Comparison of ENCODE assay signal across 16 cellular contexts in the genomic region with DNA sequence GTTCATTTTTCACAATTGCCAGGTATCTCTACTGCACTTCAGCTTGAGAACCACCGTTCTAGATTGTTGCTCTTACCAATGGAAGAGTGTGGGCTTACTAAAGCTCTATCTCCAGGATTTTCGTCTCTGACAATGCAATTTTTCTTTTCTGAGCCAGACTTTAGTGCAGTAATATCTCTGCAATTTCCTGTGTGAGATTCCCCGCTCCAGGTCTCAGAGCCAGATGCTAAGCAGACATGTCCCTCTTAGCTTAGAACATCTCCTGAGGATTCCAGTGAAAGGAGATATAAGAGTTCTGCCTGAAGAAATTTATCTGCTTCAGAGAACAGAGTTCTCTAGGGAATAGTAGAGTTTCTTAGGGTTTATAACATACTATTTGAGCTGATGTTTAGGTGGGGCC.
DNase-seq lines count a peak whose midpoint lies in the region; TF ChIP-seq lines count a peak whose summit lies in the region.
"Had no signal": no experiment of that assay in that cellular context is flagged by ENCODE, and none has a peak within 500 bp of the region (broad histone marks: within the 10 kb centered on the region; RNA-seq: fewer than 3 reads in every experiment).

No MANE protein-coding gene starts in this region.

- H3K79me2 ChIP-seq in SK-N-SH (ENCODE audit: insufficient read depth) = peaks cover 63% of the 10 kb centered on the region; the same call in 1 of the 2 replicates

- no peak for TF ChIP-seq RAD21 in SK-N-SH (IDR thresholded peaks at IDR 0.05; ENCODE audit: low read length)

- H3K4me1 ChIP-seq in SK-N-SH (ENCODE audit: control insufficient read depth in 1 of 2, insufficient read depth in 2 of 2, low read depth in 1 of 2, low read length in 1 of 2) (peaks cover 5 to 37% of the 10 kb centered on the region in 2 experiments; a peak in 3 of 4 replicates), breast epithelium (no peaks in the 10 kb centered on the region)
- H3K4me1 ChIP-seq in CD4-positive, alpha-beta memory T cell (ENCODE audit: insufficient read depth, low read length) = no peaks in the 10 kb centered on the region
- H3K4me1 ChIP-seq: SJSA1 had no signal

- POLR2A ChIA-PET in SK-N-SH (lab: Yijun Ruan, JAX) = interaction anchor here (0.7 kb wide), 1 partner anchor 215 kb away, joined by 3 read pairs; no protein-coding TSS in a partner anchor
- POLR2A ChIA-PET in CD4-positive, alpha-beta memory T cell (lab: Charles Lee; ENCODE audit: partially characterized antibody) = no interaction called here

- no peaks in the 10 kb centered on the region for H3K27me3 Mint-ChIP-seq in chondrocyte (ENCODE audit: low read depth)
- H3K27me3 Mint-ChIP-seq in CD4-positive, alpha-beta memory T cell = no peaks in the 10 kb centered on the region

- peaks cover 17% of the 10 kb centered on the region for H3K36me3 Mint-ChIP-seq in chondrocyte (ENCODE audit: low read depth)
- H3K36me3 Mint-ChIP-seq in CD4-positive, alpha-beta memory T cell = peaks cover 45 to 55% of the 10 kb centered on the region in 2 donors

- peaks cover 16% of the 10 kb centered on the region for H3K4me1 Mint-ChIP-seq in chondrocyte (ENCODE audit: low read depth)
- peaks cover 5 to 17% (median 6%) of the 10 kb centered on the region in 4 donors for H3K4me1 Mint-ChIP-seq in CD4-positive, alpha-beta memory T cell

- no peak for TF ChIP-seq POLR2A in breast epithelium (IDR thresholded peaks at IDR 0.05)

- peak overlapping the region in 1 of 2 experiments; percentile 76; a peak in 2 of 4 replicates for H3K27ac ChIP-seq in SK-N-SH (ENCODE audit: low read depth in 2 of 2, low read length in 1 of 2)
- H3K27ac ChIP-seq in breast epithelium = no peak overlapping the region
- H3K27ac ChIP-seq in CD4-positive, alpha-beta memory T cell (ENCODE audit: low read depth, low read length) = no peak overlapping the region
- H3K27ac ChIP-seq: SJSA1 had no signal

- intact Hi-C loops in breast epithelium (cut with DNase I; ENCODE audit: low total_unique reads) = no loop called here
- intact Hi-C loops in CD4-positive, alpha-beta memory T cell (cut with micrococcal nuclease) = no loop called here

- no peak overlapping the region for H3K4me3 Mint-ChIP-seq in chondrocyte (ENCODE audit: unreplicated experiment)
- H3K4me3 Mint-ChIP-seq in CD4-positive, alpha-beta memory T cell = peak overlapping the region in 1 of 8 donors; percentile 12

- no peak for TF ChIP-seq CTCF in SK-N-SH (IDR thresholded peaks at IDR 0.05)
- no peak for TF ChIP-seq CTCF in chondrocyte (IDR thresholded peaks at IDR 0.05)
- TF ChIP-seq CTCF in breast epithelium (IDR thresholded peaks at IDR 0.05) = no peak

- no peak for TF ChIP-seq EP300 in SK-N-SH (IDR thresholded peaks at IDR 0.05; ENCODE audit: borderline replicate concordance in 1 of 2, low read depth in 1 of 2, low read length in 1 of 2)

- no peak overlapping the region for H3K9ac ChIP-seq in SK-N-SH

- H3K9me3 Mint-ChIP-seq in chondrocyte (ENCODE audit: low read depth) = no peaks in the 10 kb centered on the region
- no peaks in the 10 kb centered on the region for H3K9me3 Mint-ChIP-seq in CD4-positive, alpha-beta memory T cell

- H3F3A ChIP-seq in SK-N-SH (replicated peaks; ENCODE audit: insufficient read depth) = no peaks in the 10 kb centered on the region

- DNase-seq in EH (ENCODE audit: low read depth) (peak; percentile 28), SK-N-SH (no peak), chondrocyte (ENCODE audit: low spot score) (no peak), middle frontal gyrus (ENCODE audit: extremely low spot score, low spot score) (peak; percentile 20), breast epithelium (ENCODE audit: low spot score in 2 of 2) (no peak), NCI-H2081 (lab: John Stamatoyannopoulos, UW) (no peak)
- DNase-seq in effector CD4-positive, alpha-beta T cell = no peak
- DNase-seq in CD4-positive, alpha-beta memory T cell = no peak
- DNase-seq: C1 segment of cervical spinal cord, DMS79 treated with DMSO at 0.1 percent for 48 hours, KG1, MV-4-11, NCI-H187, NCI-H345, NCI-H524 treated with DMSO at 0.1 percent for 48 hours had no signal

- H3K9me3 ChIP-seq in SK-N-SH (no peaks in the 10 kb centered on the region), breast epithelium (no peaks in the 10 kb centered on the region)
- no peaks in the 10 kb centered on the region for H3K9me3 ChIP-seq in CD4-positive, alpha-beta memory T cell (ENCODE audit: control insufficient read depth in 1 of 2, low read length in 2 of 2)
- H3K9me3 ChIP-seq: SJSA1 had no signal

- H3K4me2 ChIP-seq in SK-N-SH = 0 out of 2 replicates have a peak overlapping the region, but pooled peaks have one; percentile 6

- H3K4me3 ChIP-seq in SK-N-SH (ENCODE audit: low read depth in 2 of 2, low read length in 1 of 2) (no peak overlapping the region), breast epithelium (no peak overlapping the region)
- H3K4me3 ChIP-seq in CD4-positive, alpha-beta memory T cell (ENCODE audit: low read length in 2 of 2) = no peak overlapping the region
- H3K4me3 ChIP-seq: SJSA1 had no signal

- no peak overlapping the region for H2AFZ ChIP-seq in SK-N-SH (ENCODE audit: low read depth)

- no peaks in the 10 kb centered on the region for H3K9me2 ChIP-seq in SK-N-SH

- H4K20me1 ChIP-seq in SK-N-SH (ENCODE audit: insufficient read depth) = peaks cover 26% of the 10 kb centered on the region

- peak overlapping the region; percentile 61 for H3K27ac Mint-ChIP-seq in chondrocyte (ENCODE audit: unreplicated experiment)
- peak overlapping the region in 1 of 7 donors; percentile 77 for H3K27ac Mint-ChIP-seq in CD4-positive, alpha-beta memory T cell

- H3K27me3 ChIP-seq in SK-N-SH (ENCODE audit: insufficient read depth) = no peaks in the 10 kb centered on the region
- H3K27me3 ChIP-seq in breast epithelium = no peaks in the 10 kb centered on the region
- H3K27me3 ChIP-seq in CD4-positive, alpha-beta memory T cell (ENCODE audit: insufficient read depth, low read length) = no peaks in the 10 kb centered on the region
- H3K27me3 ChIP-seq: SJSA1 had no signal

- H3K36me3 ChIP-seq in SK-N-SH (replicated peaks in 1 of 2; ENCODE audit: control insufficient read depth in 1 of 2, insufficient read depth in 2 of 2, low read length in 1 of 2) (peaks cover 59 to 61% of the 10 kb centered on the region in 2 experiments), breast epithelium (no peaks in the 10 kb centered on the region)
- peaks cover 7% of the 10 kb centered on the region for H3K36me3 ChIP-seq in CD4-positive, alpha-beta memory T cell (ENCODE audit: insufficient read depth, low read length)

- 81% methylated on average over 3 of the region's 3 CpGs for WGBS in SK-N-SH (ENCODE audit: low lambda C conversion rate)

- CTCF ChIA-PET in SK-N-SH (lab: Yijun Ruan, JAX) = interaction anchor here (1.1 to 4.0 kb wide), 9 partner anchors 9 to 475 kb away, joined by 3 to 18 read pairs (median 4); no protein-coding TSS in a partner anchor
- CTCF ChIA-PET in CD4-positive, alpha-beta memory T cell (lab: Charles Lee; ENCODE audit: partially characterized antibody) = interaction anchor here (1.3 kb wide), 1 partner anchor 474 kb away, joined by 3 read pairs; no protein-coding TSS in a partner anchor

TF ChIP-seq in SK-N-SH, 30 proteins besides CTCF, POLR2A, EP300 and RAD21:
- TF ChIP-seq POLR2AphosphoS5 (IDR thresholded peaks at IDR 0.05; ENCODE audit: low read depth, low read length) (no peak), IRF3 (IDR thresholded peaks at IDR 0.05; ENCODE audit: low read depth, low read length) (no peak), TAF1 (IDR thresholded peaks at IDR 0.05; ENCODE audit: borderline replicate concordance, low read depth, low read length) (no peak), TEAD4 (IDR thresholded peaks at IDR 0.05; ENCODE audit: borderline replicate concordance, insufficient read depth) (no peak), TCF12 (IDR thresholded peaks at IDR 0.05) (0 out of 2 replicates have a peak, but pooled peaks have one; percentile 10)

Comparison
In these comparisons a context has a peak if more than half of its experiments do, and no peak if none do; other contexts are left out.
1. DNase-seq: peak in EH (single experiment) and middle frontal gyrus (single experiment); none in SK-N-SH (single experiment), chondrocyte (single experiment), breast epithelium (0 of 2), effector CD4-positive, alpha-beta T cell (single experiment), NCI-H2081 (0 of 2) and CD4-positive, alpha-beta memory T cell (0 of 5).